ENCODE assay signal across 1 cellular context in genomic region chr21:28971171-28971570, GRCh38.
TF ChIP-seq lines count a peak whose summit lies in the region.

No MANE protein-coding gene starts in this region.

TF ChIP-seq in SK-N-SH, 30 proteins besides CTCF, POLR2A, EP300 and RAD21 (continued from another document):
- 0 out of 2 replicates have a peak, but pooled peaks have one; percentile 18 for TF ChIP-seq NFIC (IDR thresholded peaks at IDR 0.05; ENCODE audit: borderline replicate concordance)
- no peak for TF ChIP-seq EZH2phosphoT487 (IDR thresholded peaks at IDR 0.05; ENCODE audit: borderline replicate concordance, low read depth)
- TF ChIP-seq, protein P1, sequence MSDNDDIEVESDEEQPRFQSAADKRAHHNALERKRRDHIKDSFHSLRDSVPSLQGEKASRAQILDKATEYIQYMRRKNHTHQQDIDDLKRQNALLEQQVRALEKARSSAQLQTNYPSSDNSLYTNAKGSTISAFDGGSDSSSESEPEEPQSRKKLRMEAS (IDR thresholded peaks at IDR 0.05; ENCODE audit: low read depth), result no peak
- TF ChIP-seq YY1 (IDR thresholded peaks at IDR 0.05; ENCODE audit: low read depth), result no peak
- no peak for TF ChIP-seq ELF1 (IDR thresholded peaks at IDR 0.05)
- TF ChIP-seq, protein P2, sequence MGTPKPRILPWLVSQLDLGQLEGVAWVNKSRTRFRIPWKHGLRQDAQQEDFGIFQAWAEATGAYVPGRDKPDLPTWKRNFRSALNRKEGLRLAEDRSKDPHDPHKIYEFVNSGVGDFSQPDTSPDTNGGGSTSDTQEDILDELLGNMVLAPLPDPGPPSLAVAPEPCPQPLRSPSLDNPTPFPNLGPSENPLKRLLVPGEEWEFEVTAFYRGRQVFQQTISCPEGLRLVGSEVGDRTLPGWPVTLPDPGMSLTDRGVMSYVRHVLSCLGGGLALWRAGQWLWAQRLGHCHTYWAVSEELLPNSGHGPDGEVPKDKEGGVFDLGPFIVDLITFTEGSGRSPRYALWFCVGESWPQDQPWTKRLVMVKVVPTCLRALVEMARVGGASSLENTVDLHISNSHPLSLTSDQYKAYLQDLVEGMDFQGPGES (IDR thresholded peaks at IDR 0.05; ENCODE audit: low read depth, low read length), result no peak
- TF ChIP-seq CHD2 (IDR thresholded peaks at IDR 0.05; ENCODE audit: low read length, partially characterized antibody), result no peak
- TF ChIP-seq FOXJ3 (CRISPR knock-in tag; IDR thresholded peaks at IDR 0.05), result no peak
- TF ChIP-seq PBX3 (IDR thresholded peaks at IDR 0.05), result peak; percentile 81
- 0 out of 2 replicates have a peak, but pooled peaks have one; percentile 3 for TF ChIP-seq JUND (IDR thresholded peaks at IDR 0.05)
- no peak for TF ChIP-seq GABPA (IDR thresholded peaks at IDR 0.05; ENCODE audit: low read depth)
- TF ChIP-seq SIN3A (IDR thresholded peaks at IDR 0.05; ENCODE audit: borderline replicate concordance, low read depth, low read length), result no peak
- TF ChIP-seq TAF1 (IDR thresholded peaks at IDR 0.05; ENCODE audit: borderline replicate concordance, low read depth, low read length), result no peak
- no peak for TF ChIP-seq POLR2AphosphoS5 (IDR thresholded peaks at IDR 0.05; ENCODE audit: low read depth, low read length)
- no peak for TF ChIP-seq RFX5 (IDR thresholded peaks at IDR 0.05; ENCODE audit: low read length)
- TF ChIP-seq FOXM1 (IDR thresholded peaks at IDR 0.05; ENCODE audit: low read depth), result no peak
- TF ChIP-seq, protein P3, sequence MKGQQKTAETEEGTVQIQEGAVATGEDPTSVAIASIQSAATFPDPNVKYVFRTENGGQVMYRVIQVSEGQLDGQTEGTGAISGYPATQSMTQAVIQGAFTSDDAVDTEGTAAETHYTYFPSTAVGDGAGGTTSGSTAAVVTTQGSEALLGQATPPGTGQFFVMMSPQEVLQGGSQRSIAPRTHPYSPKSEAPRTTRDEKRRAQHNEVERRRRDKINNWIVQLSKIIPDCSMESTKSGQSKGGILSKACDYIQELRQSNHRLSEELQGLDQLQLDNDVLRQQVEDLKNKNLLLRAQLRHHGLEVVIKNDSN (IDR thresholded peaks at IDR 0.05; ENCODE audit: borderline replicate concordance, low read depth), result no peak
